8 cellular contexts compared by ENCODE assay signal in the genomic region with DNA sequence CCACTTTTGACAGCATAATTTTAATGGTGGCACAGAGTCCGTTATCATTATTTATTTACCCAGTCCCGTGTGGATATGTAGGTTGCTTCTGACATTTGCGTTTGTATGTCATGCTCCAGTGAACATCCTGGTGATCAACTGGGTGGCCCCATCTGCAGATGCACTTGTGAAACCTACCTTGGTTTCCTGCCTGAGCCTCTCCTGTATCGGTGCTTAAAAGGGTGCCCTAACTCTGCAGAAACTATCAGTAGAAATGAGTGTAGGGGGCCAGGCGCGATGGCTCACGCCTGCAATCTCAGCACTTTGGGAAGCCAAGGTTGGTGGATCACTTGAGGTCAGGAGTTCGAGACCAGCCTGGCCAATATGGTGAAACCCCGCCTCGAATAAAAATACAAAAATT.
DNase-seq lines count a peak whose midpoint lies in the region; ATAC-seq and TF ChIP-seq lines count a peak whose summit lies in the region.

No MANE protein-coding gene starts in this region.

- H3K36me3 ChIP-seq in effector memory CD4-positive, alpha-beta T cell (ENCODE audit: control insufficient read depth, insufficient read depth, low read length): no peaks in the 10 kb centered on the region

- H3K27ac ChIP-seq in effector memory CD4-positive, alpha-beta T cell (ENCODE audit: insufficient read depth, low read length, poor library complexity, severe bottlenecking): no peak overlapping the region

- H3K9me3 ChIP-seq in effector memory CD4-positive, alpha-beta T cell (ENCODE audit: control insufficient read depth, low read length): no peaks in the 10 kb centered on the region

- peak; percentile 82 for ATAC-seq in GM21526 (IDR thresholded peaks at IDR 0.05; ENCODE audit: low FRiP score, unreplicated experiment)

- H3K27me3 ChIP-seq in effector memory CD4-positive, alpha-beta T cell (replicated peaks; ENCODE audit: control insufficient read depth, insufficient read depth, low read length, poor library complexity, severe bottlenecking): no peaks in the 10 kb centered on the region

- DNase-seq in GM12864 (ENCODE audit: low read depth) (peak; percentile 95), germinal center (ENCODE audit: low spot score) (peak; percentile 76), amniotic stem cell (lab: John Stamatoyannopoulos, UW) (no peak), HuH-7.5 (ENCODE audit: low spot score) (no peak), NCI-H1048 (lab: John Stamatoyannopoulos, UW) (no peak)
- peak; percentile 58 for DNase-seq in Jurkat, Clone E6-1 (ENCODE audit: low read depth, low spot score)
- DNase-seq in effector memory CD4-positive, alpha-beta T cell: no peak

- TF ChIP-seq CTCF in GM12864 (IDR thresholded peaks at IDR 0.05; ENCODE audit: low read depth, low read length, missing control alignments): no peak

- H3K4me1 ChIP-seq in effector memory CD4-positive, alpha-beta T cell (ENCODE audit: control insufficient read depth, insufficient read depth, low read length, poor library complexity, severe bottlenecking): peaks cover 19% of the 10 kb centered on the region

- no peak overlapping the region; the same call in 1 of the 2 replicates for H3K4me3 ChIP-seq in GM12864 (ENCODE audit: low read depth, low read length)
- no peak overlapping the region for H3K4me3 ChIP-seq in Jurkat, Clone E6-1 (ENCODE audit: low read length)
- no peak overlapping the region for H3K4me3 ChIP-seq in effector memory CD4-positive, alpha-beta T cell (ENCODE audit: insufficient read depth, low read depth, low read length, poor library complexity, severe bottlenecking)

Comparison
In these comparisons a context has a peak if more than half of its experiments do, and no peak if none do; other contexts are left out.
1. DNase-seq: peak in GM12864 (single experiment), Jurkat, Clone E6-1 (single experiment) and germinal center (single experiment); none in amniotic stem cell (single experiment), HuH-7.5 (single experiment), effector memory CD4-positive, alpha-beta T cell (0 of 3) and NCI-H1048 (single experiment).